Comparison of ENCODE assay signal across 22 cellular contexts in genomic region chr11:86257446-86257845, GRCh38.
"Had no signal": no experiment of that assay in that cellular context is flagged by ENCODE, and none has a peak within 500 bp of the region (broad histone marks: within the 10 kb centered on the region; RNA-seq: fewer than 3 reads in every experiment).

No MANE protein-coding gene starts in this region.

- H3K27ac Mint-ChIP-seq: activated CD8-positive, alpha-beta T cell treated with anti-CD3 and anti-CD28 coated beads for 36 hours; T-helper 2 cell treated with Interferon-gamma antibody and Interleukin-4, amounts not matched to agents 5 μg/mL and 100 μg/mL, for 36 hours had no signal

- H3K4me3 ChIP-seq: colonic mucosa, ovary, psoas muscle, thoracic aorta, upper lobe of left lung had no signal

- H3K27me3 ChIP-seq: brain microvascular endothelial cell, colonic mucosa, ovary, upper lobe of left lung had no signal

- H3K27me3 Mint-ChIP-seq: activated CD8-positive, alpha-beta T cell treated with anti-CD3 and anti-CD28 coated beads for 36 hours; central memory CD8-positive, alpha-beta T cell; naive thymus-derived CD4-positive, alpha-beta T cell; stimulated activated naive CD8-positive, alpha-beta T cell treated with anti-CD3 and anti-CD28 coated beads, Interleukin-15, amount 100 ng/mL, for 72 hours had no signal

- DNase-seq: activated CD8-positive, alpha-beta T cell treated with anti-CD3 and anti-CD28 coated beads for 36 hours; activated naive CD4-positive, alpha-beta T cell; aorta; brain microvascular endothelial cell; colonic mucosa; erythroblast; foreskin melanocyte; glutamatergic neuron; hippocampal formation; left cardiac atrium; mesenchymal stem cell; naive thymus-derived CD4-positive, alpha-beta T cell; ovary; psoas muscle; right cardiac atrium; stimulated activated CD4-positive, alpha-beta T cell treated with anti-CD3 and anti-CD28 coated beads, Interleukin-2, amount 100 ng/mL, for 24 hours; stimulated activated naive CD8-positive, alpha-beta T cell treated with anti-CD3 and anti-CD28 coated beads, Interleukin-15, amount 100 ng/mL, for 72 hours; SW 1271; upper lobe of left lung had no signal

- H3K4me3 Mint-ChIP-seq: activated CD8-positive, alpha-beta T cell treated with anti-CD3 and anti-CD28 coated beads for 36 hours; central memory CD8-positive, alpha-beta T cell; naive thymus-derived CD4-positive, alpha-beta T cell; stimulated activated naive CD8-positive, alpha-beta T cell treated with anti-CD3 and anti-CD28 coated beads, Interleukin-15, amount 100 ng/mL, for 72 hours; T-helper 2 cell treated with Interferon-gamma antibody and Interleukin-4, amounts not matched to agents 5 μg/mL and 100 μg/mL, for 36 hours had no signal

- H3K36me3 ChIP-seq: colonic mucosa, ovary had no signal

- ATAC-seq: activated CD8-positive, alpha-beta T cell treated with anti-CD3 and anti-CD28 coated beads for 36 hours; left cardiac atrium; naive thymus-derived CD4-positive, alpha-beta T cell; psoas muscle; right cardiac atrium; stimulated activated naive CD8-positive, alpha-beta T cell treated with anti-CD3 and anti-CD28 coated beads, Interleukin-15, amount 100 ng/mL, for 72 hours had no signal

- H3K9me3 ChIP-seq: colonic mucosa, ovary, psoas muscle, thoracic aorta, upper lobe of left lung had no signal

- H3K4me1 ChIP-seq: colonic mucosa, psoas muscle, upper lobe of left lung had no signal

- H3K9me3 Mint-ChIP-seq: activated CD8-positive, alpha-beta T cell treated with anti-CD3 and anti-CD28 coated beads for 36 hours; central memory CD8-positive, alpha-beta T cell; naive thymus-derived CD4-positive, alpha-beta T cell; stimulated activated naive CD8-positive, alpha-beta T cell treated with anti-CD3 and anti-CD28 coated beads, Interleukin-15, amount 100 ng/mL, for 72 hours; T-helper 2 cell treated with Interferon-gamma antibody and Interleukin-4, amounts not matched to agents 5 μg/mL and 100 μg/mL, for 36 hours had no signal
